Comparison of ENCODE assay signal across 2 cellular contexts in genomic region chr7:72823765-72824732, GRCh38.
A peak's percentile ranks its signal among the peaks of the same experiment; 100 is the strongest.
TF ChIP-seq lines count a peak whose summit lies in the region.

No MANE protein-coding gene starts in this region.

TF ChIP-seq in K562, 482 proteins besides CTCF, POLR2A, EP300 and RAD21:
- TF ChIP-seq, protein P1, sequence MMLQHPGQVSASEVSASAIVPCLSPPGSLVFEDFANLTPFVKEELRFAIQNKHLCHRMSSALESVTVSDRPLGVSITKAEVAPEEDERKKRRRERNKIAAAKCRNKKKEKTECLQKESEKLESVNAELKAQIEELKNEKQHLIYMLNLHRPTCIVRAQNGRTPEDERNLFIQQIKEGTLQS (IDR thresholded peaks at IDR 0.05) = peak; percentile 42
- TF ChIP-seq, protein P1 (CRISPR knock-in tag; conservative IDR thresholded peaks at IDR 0.05) = 0 out of 2 replicates have a peak, but pooled peaks have one; percentile 35
- TF ChIP-seq FOSL1 (tag; conservative IDR thresholded peaks at IDR 0.05) = peak; percentile 27; the same call in 1 of the 2 replicates
TF ChIP-seq in K562: peak in this region for 2; not testable (repeated sequence) for 480.

TF ChIP-seq in HepG2, 621 proteins besides CTCF, POLR2A, EP300 and RAD21:
- peak; percentile 56 for TF ChIP-seq STAG1 (CRISPR knock-in tag; IDR thresholded peaks at IDR 0.05)
- TF ChIP-seq BCL6 (CRISPR knock-in tag; IDR thresholded peaks at IDR 0.05) = peak; percentile 68
